Comparison of ENCODE assay signal across 13 cellular contexts in genomic region chr4:1989533-1990347, GRCh38.
"Had no signal": no experiment of that assay in that cellular context is flagged by ENCODE, and none has a peak within 500 bp of the region (broad histone marks: within the 10 kb centered on the region; RNA-seq: fewer than 3 reads in every experiment).

No MANE protein-coding gene starts in this region.

- H3K4me3 ChIP-seq: ascending aorta, gastrocnemius medialis, stomach, upper lobe of left lung had no signal

- H3K27me3 ChIP-seq: ascending aorta, gastrocnemius medialis, stomach, upper lobe of left lung had no signal

- DNase-seq: activated CD4-positive, alpha-beta T cell treated with anti-CD3 and anti-CD28 coated beads for 1 hour; activated naive CD4-positive, alpha-beta T cell treated with anti-CD3 and anti-CD28 coated beads for 36 hours; activated T-cell treated with anti-CD3 and anti-CD28 coated beads for 4 hours; effector CD4-positive, alpha-beta T cell; gastrocnemius medialis; stimulated activated CD4-positive, alpha-beta T cell treated with anti-CD3 and anti-CD28 coated beads, Interleukin-2, amount 100 ng/mL, for 48 hours; stomach; T-helper 2 cell; WERI-Rb-1 had no signal

- ATAC-seq: activated T-helper 17 cell treated with anti-CD3 and anti-CD28 coated beads, Interleukin-2, amount 50 U/mL, for 72 hours; gastrocnemius medialis; left lobe of liver had no signal
